ENCODE assay signal across 11 cellular contexts in the genomic region with DNA sequence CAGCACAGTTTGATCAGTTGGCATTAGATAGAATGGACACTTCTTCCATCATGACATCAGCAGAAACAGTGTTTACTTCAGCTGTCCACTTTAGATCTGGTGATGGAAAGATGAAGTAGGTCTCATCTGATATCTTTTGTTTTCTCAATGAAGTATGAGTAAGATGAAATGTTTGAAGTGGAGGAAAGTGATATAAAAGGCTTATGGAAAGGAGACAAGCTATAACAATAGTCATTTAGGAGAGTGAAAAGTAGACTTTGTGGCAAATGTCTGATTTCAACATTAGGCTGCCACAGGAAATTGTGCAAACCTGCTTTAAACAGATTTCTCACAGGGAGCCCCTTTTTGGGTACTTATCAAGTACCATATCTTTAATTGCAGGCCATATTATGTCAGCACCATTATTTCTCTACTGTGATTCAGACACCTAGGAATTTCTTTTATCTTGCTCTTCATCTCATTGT. TPM values are rescaled to one million over a fixed set of nuclear protein-coding genes. Genes with fewer than 3 reads are reported as not detected.
A peak's percentile ranks its signal among the peaks of the same experiment; 100 is the strongest.
DNase-seq lines count a peak whose midpoint lies in the region; ATAC-seq, FAIRE-seq and TF ChIP-seq lines count a peak whose summit lies in the region.
"Had no signal": no experiment of that assay in that cellular context is flagged by ENCODE, and none has a peak within 500 bp of the region (broad histone marks: within the 10 kb centered on the region; RNA-seq: fewer than 3 reads in every experiment).

No MANE protein-coding gene starts in this region.

- H3K9me2 ChIP-seq in PC-3 (replicated peaks; ENCODE audit: low read length) = no peaks in the 10 kb centered on the region

- H3F3A ChIP-seq in PC-3 (ENCODE audit: low read length, unreplicated experiment) = no peaks in the 10 kb centered on the region

- H3K27ac Mint-ChIP-seq in CD14-positive monocyte = peak overlapping the region; percentile 48 to 92 (median 85)
- H3K27ac Mint-ChIP-seq in CD4-positive, alpha-beta T cell = no peak overlapping the region
- H3K27ac Mint-ChIP-seq: WTC11 had no signal

- peaks cover 0 to 5% (median 2%) of the 10 kb centered on the region in 7 donors for H3K9me3 Mint-ChIP-seq in CD14-positive monocyte
- H3K9me3 Mint-ChIP-seq in CD4-positive, alpha-beta T cell = no peaks in the 10 kb centered on the region
- H3K9me3 Mint-ChIP-seq: WTC11 had no signal

- CTCF ChIA-PET in PC-3 (lab: Charles Lee) = no interaction called here
- CTCF ChIA-PET in CD4-positive, alpha-beta T cell (lab: Charles Lee) = no interaction called here

- no peak for DNase-seq in CD14-positive monocyte (ENCODE audit: low spot score)
- no peak for DNase-seq in H54 (ENCODE audit: insufficient read length, low spot score)
- peak; percentile 23 for DNase-seq in PC-3
- peak; percentile 83 for DNase-seq in fibroblast of pulmonary artery (ENCODE audit: low read depth)
- DNase-seq in urothelium cell line (ENCODE audit: low spot score) = no peak
- DNase-seq in kidney tubule cell (ENCODE audit: low spot score) = no peak
- no peak for DNase-seq in CD4-positive, alpha-beta T cell
- DNase-seq: anterior cingulate cortex, DND-41 had no signal

- H3K36me3 Mint-ChIP-seq in CD14-positive monocyte = peaks cover 2 to 9% of the 10 kb centered on the region in 2 donors
- no peaks in the 10 kb centered on the region for H3K36me3 Mint-ChIP-seq in CD4-positive, alpha-beta T cell (ENCODE audit: low read depth)
- H3K36me3 Mint-ChIP-seq: WTC11 had no signal

- BruUV-seq in PC-3 (replicated peaks; lab: Mats Ljungman, UMichigan) = no TSS peak

- no peak overlapping the region for H2AFZ ChIP-seq in PC-3 (ENCODE audit: low read length)

- intact Hi-C loops in CD14-positive monocyte (cut with micrococcal nuclease) (no loop called here), PC-3 (cut with micrococcal nuclease) (no loop called here)
- intact Hi-C loops in CD4-positive, alpha-beta T cell (cut with DNase I, micrococcal nuclease) = no loop called here

- peaks cover 17% of the 10 kb centered on the region; the same call in 1 of the 2 replicates for H3K4me1 ChIP-seq in PC-3 (ENCODE audit: insufficient read depth, low read length)

- H3K4me2 ChIP-seq in PC-3 (ENCODE audit: low read length) = no peak overlapping the region

- H3K27ac ChIP-seq in PC-3 (ENCODE audit: low read length) = no peak overlapping the region
- H3K27ac ChIP-seq in CD4-positive, alpha-beta T cell (ENCODE audit: low read depth, low read length) = no peak overlapping the region

- no peaks in the 10 kb centered on the region for H3K79me2 ChIP-seq in PC-3 (ENCODE audit: low read length)

- TF ChIP-seq CTCF in CD14-positive monocyte (IDR thresholded peaks at IDR 0.05) = no peak
- TF ChIP-seq CTCF in PC-3 (conservative IDR thresholded peaks at IDR 0.05; ENCODE audit: low read depth, low read length) = no peak
- no peak for TF ChIP-seq CTCF in fibroblast of pulmonary artery (IDR thresholded peaks at IDR 0.05; ENCODE audit: low read length, missing control alignments)
- TF ChIP-seq CTCF in CD4-positive, alpha-beta T cell (IDR thresholded peaks at IDR 0.05) = no peak

- H3K9me3 ChIP-seq in PC-3 (ENCODE audit: low read length) = no peaks in the 10 kb centered on the region
- no peaks in the 10 kb centered on the region for H3K9me3 ChIP-seq in CD4-positive, alpha-beta T cell (ENCODE audit: control insufficient read depth, low read length)

- peak overlapping the region; percentile 25 to 72 for H3K4me3 Mint-ChIP-seq in CD14-positive monocyte
- H3K4me3 Mint-ChIP-seq in CD4-positive, alpha-beta T cell = no peak overlapping the region
- H3K4me3 Mint-ChIP-seq: WTC11 had no signal

- ATAC-seq in PC-3 = no peak
- ATAC-seq in HG03521 (IDR thresholded peaks at IDR 0.05; ENCODE audit: unreplicated experiment) = no peak
- no peak for ATAC-seq in CD4-positive, alpha-beta T cell (ENCODE audit: poor library complexity)
- ATAC-seq: WTC11 had no signal

- H3K4me3 ChIP-seq in PC-3 (ENCODE audit: low read length) (no peak overlapping the region), fibroblast of pulmonary artery (replicated peaks; ENCODE audit: low read depth, low read length) (no peak overlapping the region)

- POLR2A ChIA-PET in PC-3 (lab: Charles Lee; ENCODE audit: unreplicated experiment) = no interaction called here
- POLR2A ChIA-PET in CD4-positive, alpha-beta T cell (lab: Charles Lee) = no interaction called here

- no peaks in the 10 kb centered on the region for H3K36me3 ChIP-seq in PC-3 (ENCODE audit: low read depth, low read length)

- peak; percentile 43 for FAIRE-seq in H54 (lab: Jason Lieb, UNC)
- no peak for FAIRE-seq in urothelium cell line (lab: Jason Lieb, UNC)

- H3K27me3 ChIP-seq in PC-3 (ENCODE audit: low read length) = no peaks in the 10 kb centered on the region
- no peaks in the 10 kb centered on the region for H3K27me3 ChIP-seq in CD4-positive, alpha-beta T cell (ENCODE audit: control insufficient read depth, insufficient read depth, low read length)

- H3K27me3 Mint-ChIP-seq in CD14-positive monocyte (ENCODE audit: low read depth in 3 of 3) = no peaks in the 10 kb centered on the region
- H3K27me3 Mint-ChIP-seq in CD4-positive, alpha-beta T cell = no peaks in the 10 kb centered on the region

- H3K4me1 Mint-ChIP-seq in CD14-positive monocyte = peaks cover 45% of the 10 kb centered on the region
- no peaks in the 10 kb centered on the region for H3K4me1 Mint-ChIP-seq in CD4-positive, alpha-beta T cell (ENCODE audit: low read depth)

- H3K9ac ChIP-seq in PC-3 (ENCODE audit: low read length) = no peak overlapping the region

- TF ChIP-seq POLR2A in H54 (IDR thresholded peaks at IDR 0.05; ENCODE audit: low read depth, low read length) = no peak

- H4K20me1 ChIP-seq in PC-3 (ENCODE audit: low read length) = no peaks in the 10 kb centered on the region

RNA-seq across cellular contexts. Expression of gene PDC, which starts 18.2 kb away (rescaled TPM):
- polyA plus RNA-seq in CD14-positive monocyte = not detected
- total RNA-seq in PC-3 (2014; rRNA removed) = not detected in 2 replicates
- not detected for total RNA-seq in CD4-positive, alpha-beta T cell
- total RNA-seq: WTC11 had no signal

Comparison
In these comparisons a context has a peak if more than half of its experiments do, and no peak if none do; other contexts are left out.
1. DNase-seq: peak in PC-3 (single experiment) and fibroblast of pulmonary artery (single experiment); none in CD14-positive monocyte (single experiment), H54 (single experiment), urothelium cell line (single experiment), kidney tubule cell (single experiment) and CD4-positive, alpha-beta T cell (0 of 10).